ENCODE assay signal across 19 cellular contexts in genomic region chr1:86750076-86750475, GRCh38. TPM values are rescaled to one million over a fixed set of nuclear protein-coding genes. Genes with fewer than 3 reads are reported as not detected.
A peak's percentile ranks its signal among the peaks of the same experiment; 100 is the strongest.
DNase-seq lines count a peak whose midpoint lies in the region; ATAC-seq and TF ChIP-seq lines count a peak whose summit lies in the region.
"Had no signal": no experiment of that assay in that cellular context is flagged by ENCODE, and none has a peak within 500 bp of the region (broad histone marks: within the 10 kb centered on the region; RNA-seq: fewer than 3 reads in every experiment).

No MANE protein-coding gene starts in this region.

- H3K27me3 ChIP-seq in prostate gland (replicated peaks; ENCODE audit: insufficient read depth), result no peaks in the 10 kb centered on the region
- H3K27me3 ChIP-seq: BLaER1 had no signal

- H3K9me3 Mint-ChIP-seq in natural killer cell, result no peaks in the 10 kb centered on the region
- no peaks in the 10 kb centered on the region for H3K9me3 Mint-ChIP-seq in natural killer cell treated with Interleukin-12 subunit alpha and Interleukin-12 subunit beta and Interleukin-15 and Interleukin-18, amount 100 ng/mL, for 72 hours
- no peaks in the 10 kb centered on the region for H3K9me3 Mint-ChIP-seq in activated T-helper 17 cell treated with anti-CD3 and anti-CD28 coated beads, Interleukin-2, amount 50 U/mL, for 72 hours
- H3K9me3 Mint-ChIP-seq: GM23338 had no signal

- intact Hi-C loops in natural killer cell (cut with micrococcal nuclease) (no loop called here), prostate gland (cut with DNase I) (no loop called here)

- H3K9me3 ChIP-seq in prostate gland, result no peaks in the 10 kb centered on the region
- H3K9me3 ChIP-seq: BLaER1, HAP-1 had no signal

- peaks cover 6 to 14% of the 10 kb centered on the region in 2 donors for H3K4me1 Mint-ChIP-seq in natural killer cell
- peaks cover 0 to 3% of the 10 kb centered on the region in 2 donors for H3K4me1 Mint-ChIP-seq in natural killer cell treated with Interleukin-12 subunit alpha and Interleukin-12 subunit beta and Interleukin-15 and Interleukin-18, amount 100 ng/mL, for 72 hours (ENCODE audit: low read depth in 2 of 2)
- peaks cover 7% of the 10 kb centered on the region for H3K4me1 Mint-ChIP-seq in activated T-helper 17 cell treated with anti-CD3 and anti-CD28 coated beads, Interleukin-2, amount 50 U/mL, for 72 hours

- H3K27ac Mint-ChIP-seq in natural killer cell, result peak overlapping the region; percentile 1 to 21
- peak overlapping the region in 1 of 2 donors; percentile 17 for H3K27ac Mint-ChIP-seq in natural killer cell treated with Interleukin-12 subunit alpha and Interleukin-12 subunit beta and Interleukin-15 and Interleukin-18, amount 100 ng/mL, for 72 hours
- H3K27ac Mint-ChIP-seq in activated T-helper 17 cell treated with anti-CD3 and anti-CD28 coated beads, Interleukin-2, amount 50 U/mL, for 72 hours, result peak overlapping the region; percentile 21
- H3K27ac Mint-ChIP-seq: GM23338 had no signal

- peaks cover 7% of the 10 kb centered on the region for H3K36me3 Mint-ChIP-seq in natural killer cell
- peaks cover 7% of the 10 kb centered on the region for H3K36me3 Mint-ChIP-seq in natural killer cell treated with Interleukin-12 subunit alpha and Interleukin-12 subunit beta and Interleukin-15 and Interleukin-18, amount 100 ng/mL, for 72 hours
- H3K36me3 Mint-ChIP-seq in activated T-helper 17 cell treated with anti-CD3 and anti-CD28 coated beads, Interleukin-2, amount 50 U/mL, for 72 hours (ENCODE audit: low read depth), result peaks cover 21% of the 10 kb centered on the region

- H3K4me1 ChIP-seq in prostate gland (replicated peaks), result no peaks in the 10 kb centered on the region
- H3K4me1 ChIP-seq: BLaER1, HAP-1 had no signal

- H3K27ac ChIP-seq in prostate gland, result no peak overlapping the region
- H3K27ac ChIP-seq: BLaER1 had no signal

- WGBS in prostate gland, result 83% methylated on average over 1 of the region's 1 CpG

- H3K36me3 ChIP-seq in prostate gland, result no peaks in the 10 kb centered on the region
- H3K36me3 ChIP-seq: HAP-1 had no signal

- DNase-seq in natural killer cell (no peak), fibroblast of the aortic adventitia (ENCODE audit: low read depth) (peak; percentile 35), anterior cingulate cortex (lab: John Stamatoyannopoulos, UW) (no peak), NCI-H69 (lab: John Stamatoyannopoulos, UW) (no peak), prostate gland (ENCODE audit: low spot score) (no peak)
- DNase-seq in natural killer cell treated with Interleukin-12 subunit alpha and Interleukin-12 subunit beta and Interleukin-15 and Interleukin-18, amount 100 ng/mL, for 72 hours (ENCODE audit: low spot score), result no peak
- DNase-seq: CD4-positive, CD25-positive, alpha-beta regulatory T cell; IMR-90; KG1; MM.1S; NCI-H2029; NCI-H526 treated with DMSO at 0.1 percent for 48 hours; SHP77 treated with DMSO at 0.1 percent for 48 hours had no signal

- peaks cover 4 to 8% of the 10 kb centered on the region in 2 donors for H3K27me3 Mint-ChIP-seq in natural killer cell (ENCODE audit: low read depth in 2 of 2)
- peaks cover 3 to 8% of the 10 kb centered on the region in 2 donors for H3K27me3 Mint-ChIP-seq in natural killer cell treated with Interleukin-12 subunit alpha and Interleukin-12 subunit beta and Interleukin-15 and Interleukin-18, amount 100 ng/mL, for 72 hours
- peaks cover 4% of the 10 kb centered on the region for H3K27me3 Mint-ChIP-seq in activated T-helper 17 cell treated with anti-CD3 and anti-CD28 coated beads, Interleukin-2, amount 50 U/mL, for 72 hours
- H3K27me3 Mint-ChIP-seq: CD4-positive, CD25-positive, alpha-beta regulatory T cell had no signal

- H3K4me3 ChIP-seq in fibroblast of the aortic adventitia (ENCODE audit: low read depth, low read length), result no peak overlapping the region
- no peak overlapping the region for H3K4me3 ChIP-seq in prostate gland
- H3K4me3 ChIP-seq: BLaER1, GM23338, HAP-1 had no signal

- no peak for TF ChIP-seq POLR2A in prostate gland (IDR thresholded peaks at IDR 0.05)

- H3K4me3 Mint-ChIP-seq in natural killer cell, result no peak overlapping the region
- no peak overlapping the region for H3K4me3 Mint-ChIP-seq in natural killer cell treated with Interleukin-12 subunit alpha and Interleukin-12 subunit beta and Interleukin-15 and Interleukin-18, amount 100 ng/mL, for 72 hours
- no peak overlapping the region for H3K4me3 Mint-ChIP-seq in activated T-helper 17 cell treated with anti-CD3 and anti-CD28 coated beads, Interleukin-2, amount 50 U/mL, for 72 hours
- H3K4me3 Mint-ChIP-seq: CD4-positive, CD25-positive, alpha-beta regulatory T cell; GM23338 had no signal

- no peak for ATAC-seq in natural killer cell
- ATAC-seq in natural killer cell treated with Interleukin-12 subunit alpha and Interleukin-12 subunit beta and Interleukin-15 and Interleukin-18, amount 100 ng/mL, for 72 hours, result no peak
- no peak for ATAC-seq in activated T-helper 17 cell treated with anti-CD3 and anti-CD28 coated beads, Interleukin-2, amount 50 U/mL, for 72 hours (replicated peaks)
- ATAC-seq in GM21619 (IDR thresholded peaks at IDR 0.05; ENCODE audit: unreplicated experiment), result no peak
- ATAC-seq: GM23338, Panc1 had no signal

- TF ChIP-seq CTCF in natural killer cell (IDR thresholded peaks at IDR 0.05), result no peak
- no peak for TF ChIP-seq CTCF in fibroblast of the aortic adventitia (IDR thresholded peaks at IDR 0.05; ENCODE audit: insufficient read depth, low read length)
- TF ChIP-seq CTCF in prostate gland (IDR thresholded peaks at IDR 0.05), result no peak

RNA-seq across cellular contexts. Expression of gene SH3GLB1, which starts 45.7 kb away (rescaled TPM):
- 100 to 1,000 TPM in 2 of 3 donors, 10 to 100 TPM in 1; 98.1 to 114 (median 109) TPM for total RNA-seq in natural killer cell
- total RNA-seq in natural killer cell treated with Interleukin-12 subunit alpha and Interleukin-12 subunit beta and Interleukin-15 and Interleukin-18, amount 100 ng/mL, for 72 hours, result 100 to 1,000 TPM in 1 of 2 donors, 10 to 100 TPM in 1; 59.3 to 107 TPM
- total RNA-seq in activated T-helper 17 cell treated with anti-CD3 and anti-CD28 coated beads, Interleukin-2, amount 50 U/mL, for 72 hours, result 10 to 100 TPM; 57.0 to 67.7 TPM
- total RNA-seq in fibroblast of the aortic adventitia (ENCODE audit: low replicate concordance), result 85.3 and 89.5 TPM in 2 replicates
- total RNA-seq in prostate gland, result 10 to 100 TPM; 26.9 to 44.0 TPM
